Comparison of ENCODE assay signal across 26 cellular contexts in the genomic region with DNA sequence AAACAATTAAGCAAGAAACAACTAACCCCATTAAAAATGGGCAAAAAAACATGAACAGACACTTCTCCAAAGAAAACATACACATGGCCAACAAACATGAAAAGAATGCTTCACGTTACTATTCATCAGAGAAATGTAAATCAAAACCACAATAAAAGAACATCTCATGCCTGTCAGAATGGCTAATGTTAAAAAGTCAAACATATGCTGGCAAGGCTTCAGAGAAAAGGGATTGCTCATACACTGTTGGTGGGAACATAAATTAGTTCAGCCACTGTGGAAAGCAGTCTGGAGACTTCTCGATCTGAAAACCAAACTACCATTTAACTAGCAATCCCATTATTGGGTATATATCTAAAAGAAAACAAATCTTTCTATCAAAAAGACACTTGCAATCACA.
DNase-seq lines count a peak whose midpoint lies in the region; ATAC-seq and TF ChIP-seq lines count a peak whose summit lies in the region.
"Had no signal": no experiment of that assay in that cellular context is flagged by ENCODE, and none has a peak within 500 bp of the region (broad histone marks: within the 10 kb centered on the region; RNA-seq: fewer than 3 reads in every experiment).

No MANE protein-coding gene starts in this region.

- in situ Hi-C loops in astrocyte of the spinal cord (cut with HindIII; ENCODE audit: low sequenced_read_pairs), result no loop called here

- CTCF ChIA-PET in A673 (lab: Charles Lee), result no interaction called here

- no peaks in the 10 kb centered on the region for H3K4me1 ChIP-seq in A673 (ENCODE audit: insufficient read depth, low read length, poor library complexity, severe bottlenecking)
- no peaks in the 10 kb centered on the region for H3K4me1 ChIP-seq in BE2C
- H3K4me1 ChIP-seq: esophagus muscularis mucosa had no signal

- H3K27me3 ChIP-seq in A673 (replicated peaks; ENCODE audit: insufficient read depth, low read depth, low read length, poor library complexity) (no peaks in the 10 kb centered on the region), BE2C (no peaks in the 10 kb centered on the region)
- H3K27me3 ChIP-seq: cardiac muscle cell, dorsolateral prefrontal cortex, esophagus muscularis mucosa had no signal

- no peak for TF ChIP-seq CTCF in A673 (conservative IDR thresholded peaks at IDR 0.05; ENCODE audit: low read depth, low read length)
- no peak for TF ChIP-seq CTCF in astrocyte of the spinal cord (IDR thresholded peaks at IDR 0.05; ENCODE audit: low read depth, low read length)
- no peak for TF ChIP-seq CTCF in foreskin fibroblast (IDR thresholded peaks at IDR 0.05; ENCODE audit: low read depth, low read length)
- no peak for TF ChIP-seq CTCF in BE2C (IDR thresholded peaks at IDR 0.05; ENCODE audit: low read depth, low read length)

- DNase-seq in A673 (ENCODE audit: low spot score) (peak; percentile 1), HS-5 (ENCODE audit: low read depth) (peak; percentile 6), astrocyte of the spinal cord (ENCODE audit: low read depth, low spot score) (peak; percentile 91), foreskin fibroblast (peak; percentile 66 to 67), BE2C (no peak), CD1c-positive myeloid dendritic cell (ENCODE audit: extremely low spot score) (no peak)
- DNase-seq: activated CD8-positive, alpha-beta T cell treated with anti-CD3 and anti-CD28 coated beads for 36 hours; activated T-cell treated with anti-CD3 and anti-CD28 coated beads, Interleukin-2, amount 50 U/mL, for 48 hours; DMS 273 treated with DMSO at 0.1 percent for 48 hours; dorsolateral prefrontal cortex; hypothalamus; kidney glomerular epithelial cell; mesendoderm; natural killer cell; NCI-H2029; NCI-H510A; posterior cingulate gyrus; SHP77; small intestine; stimulated activated CD4-positive, alpha-beta T cell treated with anti-CD3 and anti-CD28 coated beads, Interleukin-4, amount 100 ng/mL, for 4 hours; T-helper 1 cell; WERI-Rb-1 had no signal

- no TSS peak for BruUV-seq in A673 (replicated peaks; lab: Mats Ljungman, UMichigan)

- H3K9me3 ChIP-seq in A673 (ENCODE audit: low read depth, low read length, poor library complexity, severe bottlenecking) (peaks cover 5% of the 10 kb centered on the region), BE2C (no peaks in the 10 kb centered on the region)

- ATAC-seq in HG02798 (IDR thresholded peaks at IDR 0.05; ENCODE audit: poor library complexity, unreplicated experiment) (no peak), HG03354 (IDR thresholded peaks at IDR 0.05; ENCODE audit: poor library complexity, severe bottlenecking, unreplicated experiment) (no peak)
- ATAC-seq: activated CD8-positive, alpha-beta T cell treated with anti-CD3 and anti-CD28 coated beads for 36 hours; natural killer cell had no signal

- POLR2A ChIA-PET in A673 (lab: Charles Lee; ENCODE audit: low non-redundant PET), result no interaction called here

- H3K27ac ChIP-seq in A673 (ENCODE audit: low read depth, low read length, poor library complexity, severe bottlenecking), result no peak overlapping the region
- H3K27ac ChIP-seq: cardiac muscle cell, dorsolateral prefrontal cortex, esophagus muscularis mucosa, WERI-Rb-1 had no signal

- no peaks in the 10 kb centered on the region for H3K36me3 ChIP-seq in A673 (ENCODE audit: insufficient read depth, low read length, poor library complexity, severe bottlenecking)
- H3K36me3 ChIP-seq in BE2C, result no peaks in the 10 kb centered on the region
- H3K36me3 ChIP-seq: cardiac muscle cell, esophagus muscularis mucosa, WERI-Rb-1 had no signal

- intact Hi-C loops in A673 (cut with micrococcal nuclease; ENCODE audit: unreplicated experiment), result no loop called here

- H3K4me3 ChIP-seq in A673 (ENCODE audit: low read depth, low read length, poor library complexity, severe bottlenecking) (no peak overlapping the region), astrocyte of the spinal cord (ENCODE audit: low read depth, low read length) (no peak overlapping the region), foreskin fibroblast (ENCODE audit: low read depth in 1 of 2, low read length in 2 of 2) (no peak overlapping the region), BE2C (ENCODE audit: low read depth, low read length) (no peak overlapping the region)
- H3K4me3 ChIP-seq: cardiac muscle cell, dorsolateral prefrontal cortex, esophagus muscularis mucosa had no signal

Comparison
In these comparisons a context has a peak if more than half of its experiments do, and no peak if none do; other contexts are left out.
1. DNase-seq: peak in A673 (single experiment), HS-5 (single experiment), astrocyte of the spinal cord (single experiment) and foreskin fibroblast (2 of 2); none in BE2C (single experiment) and CD1c-positive myeloid dendritic cell (single experiment).